Comparison of ENCODE assay signal across 1 cellular context in the genomic region with DNA sequence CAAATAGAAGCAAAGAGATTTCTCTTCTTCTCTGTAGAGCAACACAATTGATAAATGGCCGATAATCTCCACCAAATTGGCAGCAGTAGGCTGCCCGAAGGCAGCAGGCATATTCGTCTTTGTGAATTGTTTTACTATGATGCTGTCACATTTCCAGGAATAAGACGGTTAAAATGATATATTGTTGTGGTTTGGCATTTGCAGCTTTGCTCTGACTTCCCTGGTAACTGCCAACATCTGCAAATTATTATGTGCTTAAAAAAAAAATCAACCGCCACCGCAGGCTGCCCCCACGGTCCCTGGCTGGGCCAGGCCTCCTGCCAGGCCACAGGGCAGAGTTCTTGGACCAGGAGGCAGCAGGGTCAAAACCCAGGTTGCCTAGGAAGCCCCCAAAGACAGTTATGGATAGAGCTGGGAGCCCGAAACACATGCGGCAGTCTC.
TF ChIP-seq lines count a peak whose summit lies in the region.

No MANE protein-coding gene starts in this region.

TF ChIP-seq in GM12878, 131 proteins besides CTCF, POLR2A, EP300 and RAD21 (continued from another document):
- TF ChIP-seq, protein P1, sequence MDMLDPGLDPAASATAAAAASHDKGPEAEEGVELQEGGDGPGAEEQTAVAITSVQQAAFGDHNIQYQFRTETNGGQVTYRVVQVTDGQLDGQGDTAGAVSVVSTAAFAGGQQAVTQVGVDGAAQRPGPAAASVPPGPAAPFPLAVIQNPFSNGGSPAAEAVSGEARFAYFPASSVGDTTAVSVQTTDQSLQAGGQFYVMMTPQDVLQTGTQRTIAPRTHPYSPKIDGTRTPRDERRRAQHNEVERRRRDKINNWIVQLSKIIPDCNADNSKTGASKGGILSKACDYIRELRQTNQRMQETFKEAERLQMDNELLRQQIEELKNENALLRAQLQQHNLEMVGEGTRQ (IDR thresholded peaks at IDR 0.05; ENCODE audit: borderline replicate concordance, low read depth, low read length): no peak
- TF ChIP-seq SUPT20H (IDR thresholded peaks at IDR 0.05; ENCODE audit: borderline replicate concordance, control insufficient read depth, low read depth, low read length) (no peak), PML (IDR thresholded peaks at IDR 0.05; ENCODE audit: low read length) (no peak), SREBF1 (IDR thresholded peaks at IDR 0.05; ENCODE audit: low read length) (no peak), HDAC2 (IDR thresholded peaks at IDR 0.05) (no peak), NR2F1 (conservative IDR thresholded peaks at IDR 0.05) (no peak), GATAD2B (conservative IDR thresholded peaks at IDR 0.05; ENCODE audit: low read depth) (no peak), MXI1 (IDR thresholded peaks at IDR 0.05; ENCODE audit: low read depth, low read length) (no peak), RFX5 (IDR thresholded peaks at IDR 0.05; ENCODE audit: low read depth, low read length) (no peak), SMC3 (IDR thresholded peaks at IDR 0.05; ENCODE audit: borderline replicate concordance, low read length) (no peak), HDAC6 (IDR thresholded peaks at IDR 0.05; ENCODE audit: unreplicated experiment) (no peak), YBX1 (IDR thresholded peaks at IDR 0.05) (no peak), ZSCAN29 (IDR thresholded peaks at IDR 0.05) (no peak)
- TF ChIP-seq, protein P2, sequence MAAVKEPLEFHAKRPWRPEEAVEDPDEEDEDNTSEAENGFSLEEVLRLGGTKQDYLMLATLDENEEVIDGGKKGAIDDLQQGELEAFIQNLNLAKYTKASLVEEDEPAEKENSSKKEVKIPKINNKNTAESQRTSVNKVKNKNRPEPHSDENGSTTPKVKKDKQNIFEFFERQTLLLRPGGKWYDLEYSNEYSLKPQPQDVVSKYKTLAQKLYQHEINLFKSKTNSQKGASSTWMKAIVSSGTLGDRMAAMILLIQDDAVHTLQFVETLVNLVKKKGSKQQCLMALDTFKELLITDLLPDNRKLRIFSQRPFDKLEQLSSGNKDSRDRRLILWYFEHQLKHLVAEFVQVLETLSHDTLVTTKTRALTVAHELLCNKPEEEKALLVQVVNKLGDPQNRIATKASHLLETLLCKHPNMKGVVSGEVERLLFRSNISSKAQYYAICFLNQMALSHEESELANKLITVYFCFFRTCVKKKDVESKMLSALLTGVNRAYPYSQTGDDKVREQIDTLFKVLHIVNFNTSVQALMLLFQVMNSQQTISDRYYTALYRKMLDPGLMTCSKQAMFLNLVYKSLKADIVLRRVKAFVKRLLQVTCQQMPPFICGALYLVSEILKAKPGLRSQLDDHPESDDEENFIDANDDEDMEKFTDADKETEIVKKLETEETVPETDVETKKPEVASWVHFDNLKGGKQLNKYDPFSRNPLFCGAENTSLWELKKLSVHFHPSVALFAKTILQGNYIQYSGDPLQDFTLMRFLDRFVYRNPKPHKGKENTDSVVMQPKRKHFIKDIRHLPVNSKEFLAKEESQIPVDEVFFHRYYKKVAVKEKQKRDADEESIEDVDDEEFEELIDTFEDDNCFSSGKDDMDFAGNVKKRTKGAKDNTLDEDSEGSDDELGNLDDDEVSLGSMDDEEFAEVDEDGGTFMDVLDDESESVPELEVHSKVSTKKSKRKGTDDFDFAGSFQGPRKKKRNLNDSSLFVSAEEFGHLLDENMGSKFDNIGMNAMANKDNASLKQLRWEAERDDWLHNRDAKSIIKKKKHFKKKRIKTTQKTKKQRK (IDR thresholded peaks at IDR 0.05; ENCODE audit: low read depth, low read length): no peak
- TF ChIP-seq, protein P3, sequence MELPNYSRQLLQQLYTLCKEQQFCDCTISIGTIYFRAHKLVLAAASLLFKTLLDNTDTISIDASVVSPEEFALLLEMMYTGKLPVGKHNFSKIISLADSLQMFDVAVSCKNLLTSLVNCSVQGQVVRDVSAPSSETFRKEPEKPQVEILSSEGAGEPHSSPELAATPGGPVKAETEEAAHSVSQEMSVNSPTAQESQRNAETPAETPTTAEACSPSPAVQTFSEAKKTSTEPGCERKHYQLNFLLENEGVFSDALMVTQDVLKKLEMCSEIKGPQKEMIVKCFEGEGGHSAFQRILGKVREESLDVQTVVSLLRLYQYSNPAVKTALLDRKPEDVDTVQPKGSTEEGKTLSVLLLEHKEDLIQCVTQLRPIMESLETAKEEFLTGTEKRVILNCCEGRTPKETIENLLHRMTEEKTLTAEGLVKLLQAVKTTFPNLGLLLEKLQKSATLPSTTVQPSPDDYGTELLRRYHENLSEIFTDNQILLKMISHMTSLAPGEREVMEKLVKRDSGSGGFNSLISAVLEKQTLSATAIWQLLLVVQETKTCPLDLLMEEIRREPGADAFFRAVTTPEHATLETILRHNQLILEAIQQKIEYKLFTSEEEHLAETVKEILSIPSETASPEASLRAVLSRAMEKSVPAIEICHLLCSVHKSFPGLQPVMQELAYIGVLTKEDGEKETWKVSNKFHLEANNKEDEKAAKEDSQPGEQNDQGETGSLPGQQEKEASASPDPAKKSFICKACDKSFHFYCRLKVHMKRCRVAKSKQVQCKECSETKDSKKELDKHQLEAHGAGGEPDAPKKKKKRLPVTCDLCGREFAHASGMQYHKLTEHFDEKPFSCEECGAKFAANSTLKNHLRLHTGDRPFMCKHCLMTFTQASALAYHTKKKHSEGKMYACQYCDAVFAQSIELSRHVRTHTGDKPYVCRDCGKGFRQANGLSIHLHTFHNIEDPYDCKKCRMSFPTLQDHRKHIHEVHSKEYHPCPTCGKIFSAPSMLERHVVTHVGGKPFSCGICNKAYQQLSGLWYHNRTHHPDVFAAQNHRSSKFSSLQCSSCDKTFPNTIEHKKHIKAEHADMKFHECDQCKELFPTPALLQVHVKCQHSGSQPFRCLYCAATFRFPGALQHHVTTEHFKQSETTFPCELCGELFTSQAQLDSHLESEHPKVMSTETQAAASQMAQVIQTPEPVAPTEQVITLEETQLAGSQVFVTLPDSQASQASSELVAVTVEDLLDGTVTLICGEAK (IDR thresholded peaks at IDR 0.05; ENCODE audit: borderline replicate concordance): no peak
